Comparison of ENCODE assay signal across 10 cellular contexts in the genomic region with DNA sequence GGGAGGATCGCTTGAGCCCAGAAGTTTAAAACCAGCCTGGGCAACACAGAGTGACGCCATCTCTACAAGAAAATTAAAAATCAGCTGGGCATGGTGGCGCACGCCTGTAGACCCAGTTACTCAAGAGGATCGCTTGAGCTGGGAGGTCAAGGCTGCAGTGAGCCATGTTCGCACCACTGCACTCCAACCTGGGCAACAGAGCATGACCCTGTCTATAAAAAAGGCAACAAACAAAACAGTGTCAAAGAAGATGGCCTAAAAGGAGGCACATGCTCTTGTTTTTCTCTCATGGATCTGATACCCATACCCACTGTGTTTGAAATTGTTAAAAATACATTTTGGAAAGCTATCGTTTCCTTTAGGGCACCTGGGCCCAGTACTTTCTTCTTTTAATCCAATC.
DNase-seq lines count a peak whose midpoint lies in the region; ATAC-seq and TF ChIP-seq lines count a peak whose summit lies in the region.
"Had no signal": no experiment of that assay in that cellular context is flagged by ENCODE, and none has a peak within 500 bp of the region (broad histone marks: within the 10 kb centered on the region; RNA-seq: fewer than 3 reads in every experiment).

No MANE protein-coding gene starts in this region.

- H2AFZ ChIP-seq in fibroblast of lung (ENCODE audit: low read length): no peak overlapping the region

- CTCF ChIA-PET in CD4-positive, alpha-beta memory T cell (lab: Charles Lee; ENCODE audit: partially characterized antibody): interaction anchor here (1.1 kb wide), 1 partner anchor 52 kb away, joined by 3 read pairs; no protein-coding TSS in a partner anchor

- ATAC-seq in T-helper 17 cell: no peak
- ATAC-seq in GM21390 (IDR thresholded peaks at IDR 0.05; ENCODE audit: unreplicated experiment): no peak

- peaks cover 13 to 16% of the 10 kb centered on the region in 2 donors for H3K36me3 Mint-ChIP-seq in CD4-positive, alpha-beta memory T cell
- peaks cover 12% of the 10 kb centered on the region for H3K36me3 Mint-ChIP-seq in T-helper 17 cell (ENCODE audit: low read depth)

- TF ChIP-seq CTCF in fibroblast of lung (conservative IDR thresholded peaks at IDR 0.05 in 1 of 2, IDR thresholded peaks at IDR 0.05 in 1 of 2; ENCODE audit: low read depth in 1 of 2, low read length in 2 of 2) (no peak), spleen (IDR thresholded peaks at IDR 0.05 in 8 of 11, conservative IDR thresholded peaks at IDR 0.05 in 3 of 11) (no peak)

- H3K36me3 ChIP-seq in CD4-positive, alpha-beta memory T cell (ENCODE audit: insufficient read depth, low read length): peaks cover 4% of the 10 kb centered on the region
- H3K36me3 ChIP-seq in fibroblast of lung (ENCODE audit: control insufficient read depth, insufficient read depth, low read length) (no peaks in the 10 kb centered on the region), spleen (peaks cover 0 to 45% (median 3%) of the 10 kb centered on the region in 6 donors)

- peak overlapping the region; percentile 46 for H3K27ac ChIP-seq in CD4-positive, alpha-beta memory T cell (ENCODE audit: low read depth, low read length)
- H3K27ac ChIP-seq in fibroblast of lung (ENCODE audit: insufficient read depth, low read length): peak overlapping the region; percentile 61
- peak overlapping the region; percentile 33 to 69 (median 58) for H3K27ac ChIP-seq in spleen

- H3K9me3 Mint-ChIP-seq in CD4-positive, alpha-beta memory T cell: no peaks in the 10 kb centered on the region

- no peak for DNase-seq in CD4-positive, alpha-beta memory T cell
- DNase-seq in T-helper 17 cell (no peak), fibroblast of lung (ENCODE audit: low read depth in 2 of 2) (no peak), spleen (no peak), nucleus accumbens (lab: John Stamatoyannopoulos, UW) (no peak), NCI-H146 (lab: John Stamatoyannopoulos, UW) (no peak), NCI-H1436 (lab: John Stamatoyannopoulos, UW) (no peak)
- DNase-seq: erythroblast had no signal

- H3K4me2 ChIP-seq in fibroblast of lung (ENCODE audit: extremely low read depth, insufficient read depth, low read length): peak overlapping the region; percentile 86

- POLR2A ChIA-PET in CD4-positive, alpha-beta memory T cell (lab: Charles Lee; ENCODE audit: partially characterized antibody): interaction anchor here (1.1 to 2.4 kb wide), 2 partner anchors 14 to 36 kb away, joined by 3 to 9 read pairs; no protein-coding TSS in a partner anchor

- TF ChIP-seq POLR2A in spleen (IDR thresholded peaks at IDR 0.05): no peak

- H3K4me1 Mint-ChIP-seq in CD4-positive, alpha-beta memory T cell: peaks cover 25 to 58% (median 37%) of the 10 kb centered on the region in 4 donors
- peaks cover 27% of the 10 kb centered on the region for H3K4me1 Mint-ChIP-seq in T-helper 17 cell

- peak overlapping the region in 6 of 7 donors; percentile 71 to 90 (median 88) for H3K27ac Mint-ChIP-seq in CD4-positive, alpha-beta memory T cell
- peak overlapping the region; percentile 94 for H3K27ac Mint-ChIP-seq in T-helper 17 cell

- peak overlapping the region in 7 of 8 donors; percentile 70 to 84 (median 73) for H3K4me3 Mint-ChIP-seq in CD4-positive, alpha-beta memory T cell
- H3K4me3 Mint-ChIP-seq in T-helper 17 cell: peak overlapping the region; percentile 89

- H3K9ac ChIP-seq in fibroblast of lung (ENCODE audit: insufficient read depth, low read length): no peak overlapping the region

- intact Hi-C loops in CD4-positive, alpha-beta memory T cell (cut with micrococcal nuclease): no loop called here
- intact Hi-C loops in spleen (cut with DNase I; ENCODE audit: low total_unique reads): no loop called here

- H4K20me1 ChIP-seq in fibroblast of lung (ENCODE audit: control insufficient read depth, extremely low read depth, insufficient read depth, low read length): no peaks in the 10 kb centered on the region

- H3K27me3 ChIP-seq in CD4-positive, alpha-beta memory T cell (ENCODE audit: insufficient read depth, low read length): no peaks in the 10 kb centered on the region
- no peaks in the 10 kb centered on the region for H3K27me3 ChIP-seq in fibroblast of lung (ENCODE audit: control insufficient read depth, insufficient read depth, low read length)
- no peaks in the 10 kb centered on the region for H3K27me3 ChIP-seq in spleen (replicated peaks in 1 of 7)

- H3K4me3 ChIP-seq in CD4-positive, alpha-beta memory T cell (ENCODE audit: low read length in 2 of 2): no peak overlapping the region
- H3K4me3 ChIP-seq in fibroblast of lung (replicated peaks in 1 of 4; ENCODE audit: control extremely low read depth in 1 of 4, insufficient read depth in 1 of 4, low read depth in 3 of 4, low read length in 4 of 4) (peak overlapping the region in 2 of 4 experiments; percentile 8 to 47), spleen (no peak overlapping the region)
- H3K4me3 ChIP-seq: SK-N-MC had no signal

- no peaks in the 10 kb centered on the region for H3K9me3 ChIP-seq in CD4-positive, alpha-beta memory T cell (ENCODE audit: control insufficient read depth in 1 of 2, low read length in 2 of 2)
- no peaks in the 10 kb centered on the region for H3K9me3 ChIP-seq in T-helper 17 cell (ENCODE audit: control insufficient read depth, low read length, poor library complexity, severe bottlenecking)
- H3K9me3 ChIP-seq in fibroblast of lung (ENCODE audit: control insufficient read depth, insufficient read depth, low read depth, low read length): no peaks in the 10 kb centered on the region
- H3K9me3 ChIP-seq in spleen: no peaks in the 10 kb centered on the region

- peaks cover 27% of the 10 kb centered on the region for H3K4me1 ChIP-seq in CD4-positive, alpha-beta memory T cell (ENCODE audit: insufficient read depth, low read length)
- H3K4me1 ChIP-seq in fibroblast of lung (ENCODE audit: control insufficient read depth, extremely low read depth, insufficient read depth, low read length) (peaks cover 7% of the 10 kb centered on the region), spleen (peaks cover 10 to 47% (median 21%) of the 10 kb centered on the region in 6 donors)

- no peaks in the 10 kb centered on the region for H3K27me3 Mint-ChIP-seq in CD4-positive, alpha-beta memory T cell
- H3K27me3 Mint-ChIP-seq in T-helper 17 cell: no peaks in the 10 kb centered on the region

- WGBS in spleen, 5 donors: 86 to 92% (median 89%) methylated on average over 7 of the region's 7 CpGs

- H3K79me2 ChIP-seq in fibroblast of lung (ENCODE audit: control insufficient read depth, insufficient read depth, low read length): peaks cover 1% of the 10 kb centered on the region
